In genomic region chr5:139061274-139061673, GRCh38 we compare ENCODE assay signal across 11 cellular contexts.
DNase-seq lines count a peak whose midpoint lies in the region; TF ChIP-seq lines count a peak whose summit lies in the region.
"Had no signal": no experiment of that assay in that cellular context is flagged by ENCODE, and none has a peak within 500 bp of the region (broad histone marks: within the 10 kb centered on the region; RNA-seq: fewer than 3 reads in every experiment).

No MANE protein-coding gene starts in this region.

- H3K4me3 Mint-ChIP-seq in chondrocyte (ENCODE audit: unreplicated experiment) = no peak overlapping the region
- H3K4me3 Mint-ChIP-seq: activated CD8-positive, alpha-beta T cell treated with anti-CD3 and anti-CD28 coated beads, Interleukin-2, amount 10 ng/mL, durations not matched to agents 7 days and 5 days; effector memory CD8-positive, alpha-beta T cell; stimulated activated naive CD8-positive, alpha-beta T cell treated with anti-CD3 and anti-CD28 coated beads, Interleukin-15, Interleukin-2, amounts not matched to agents 100 ng/mL and 50 ng/mL, for 24 hours had no signal

- no peaks in the 10 kb centered on the region for H3K9me3 ChIP-seq in skeletal muscle tissue (ENCODE audit: control insufficient read depth in 3 of 3, low read length in 3 of 3)

- no peaks in the 10 kb centered on the region for H3K27me3 ChIP-seq in skeletal muscle tissue (ENCODE audit: control insufficient read depth in 3 of 3, insufficient read depth in 3 of 3, low read length in 3 of 3)

- H3K36me3 ChIP-seq in skeletal muscle tissue (ENCODE audit: control insufficient read depth in 3 of 3, insufficient read depth in 3 of 3, low read length in 3 of 3) = no peaks in the 10 kb centered on the region

- peaks cover 18 to 42% (median 18%) of the 10 kb centered on the region in 3 donors for H3K4me1 ChIP-seq in skeletal muscle tissue (ENCODE audit: control insufficient read depth in 3 of 3, insufficient read depth in 3 of 3, low read length in 3 of 3)

- TF ChIP-seq CTCF in chondrocyte (IDR thresholded peaks at IDR 0.05) = no peak

- no peaks in the 10 kb centered on the region for H3K36me3 Mint-ChIP-seq in chondrocyte (ENCODE audit: low read depth)

- no peaks in the 10 kb centered on the region for H3K27me3 Mint-ChIP-seq in chondrocyte (ENCODE audit: low read depth)
- H3K27me3 Mint-ChIP-seq: effector memory CD8-positive, alpha-beta T cell; stimulated activated naive CD8-positive, alpha-beta T cell treated with anti-CD3 and anti-CD28 coated beads, Interleukin-15, Interleukin-2, amounts not matched to agents 100 ng/mL and 50 ng/mL, for 24 hours had no signal

- H3K27ac Mint-ChIP-seq in chondrocyte (ENCODE audit: unreplicated experiment) = peak overlapping the region; percentile 93
- H3K27ac Mint-ChIP-seq: activated CD8-positive, alpha-beta T cell treated with anti-CD3 and anti-CD28 coated beads, Interleukin-2, amount 10 ng/mL, durations not matched to agents 7 days and 5 days; effector memory CD8-positive, alpha-beta T cell; stimulated activated naive CD8-positive, alpha-beta T cell treated with anti-CD3 and anti-CD28 coated beads, Interleukin-15, Interleukin-2, amounts not matched to agents 100 ng/mL and 50 ng/mL, for 24 hours had no signal

- H3K9ac ChIP-seq in skeletal muscle tissue (ENCODE audit: low read depth in 1 of 3, low read length in 3 of 3) = no peak overlapping the region

- DNase-seq in HS-27A (ENCODE audit: low read depth) (peak; percentile 43), chondrocyte (ENCODE audit: low spot score) (no peak), kidney glomerular epithelial cell (lab: John Stamatoyannopoulos, UW) (peak; percentile 34), NCI-H510A (lab: John Stamatoyannopoulos, UW) (no peak), NCI-H1105 treated with DMSO at 0.1 percent for 48 hours (lab: John Stamatoyannopoulos, UW) (no peak), NCI-H1694 treated with DMSO at 0.1 percent for 48 hours (lab: John Stamatoyannopoulos, UW) (no peak)
- DNase-seq in stimulated activated CD8-positive, alpha-beta memory T cell treated with anti-CD3 and anti-CD28 coated beads, Interleukin-4, amount 100 ng/mL, for 48 hours = no peak
- DNase-seq: activated CD8-positive, alpha-beta T cell treated with anti-CD3 and anti-CD28 coated beads, Interleukin-2, amount 10 ng/mL, durations not matched to agents 7 days and 5 days; effector memory CD8-positive, alpha-beta T cell had no signal

- peaks cover 46% of the 10 kb centered on the region for H3K4me1 Mint-ChIP-seq in chondrocyte (ENCODE audit: low read depth)

- H3K9me3 Mint-ChIP-seq in chondrocyte (ENCODE audit: low read depth) = no peaks in the 10 kb centered on the region
- H3K9me3 Mint-ChIP-seq: effector memory CD8-positive, alpha-beta T cell; stimulated activated naive CD8-positive, alpha-beta T cell treated with anti-CD3 and anti-CD28 coated beads, Interleukin-15, Interleukin-2, amounts not matched to agents 100 ng/mL and 50 ng/mL, for 24 hours had no signal

- H3K4me3 ChIP-seq in skeletal muscle tissue (ENCODE audit: low read length in 3 of 3) = no peak overlapping the region

- H3K27ac ChIP-seq in skeletal muscle tissue (ENCODE audit: low read depth, low read length) = peak overlapping the region; percentile 21

Comparison
In these comparisons a context has a peak if more than half of its experiments do, and no peak if none do; other contexts are left out.
1. DNase-seq: peak in HS-27A (single experiment) and kidney glomerular epithelial cell (single experiment); none in chondrocyte (single experiment), NCI-H510A (single experiment), NCI-H1105 treated with DMSO at 0.1 percent for 48 hours (single experiment), stimulated activated CD8-positive, alpha-beta memory T cell treated with anti-CD3 and anti-CD28 coated beads, Interleukin-4, amount 100 ng/mL, for 48 hours (single experiment) and NCI-H1694 treated with DMSO at 0.1 percent for 48 hours (single experiment).